10 cellular contexts compared by ENCODE assay signal in the genomic region with DNA sequence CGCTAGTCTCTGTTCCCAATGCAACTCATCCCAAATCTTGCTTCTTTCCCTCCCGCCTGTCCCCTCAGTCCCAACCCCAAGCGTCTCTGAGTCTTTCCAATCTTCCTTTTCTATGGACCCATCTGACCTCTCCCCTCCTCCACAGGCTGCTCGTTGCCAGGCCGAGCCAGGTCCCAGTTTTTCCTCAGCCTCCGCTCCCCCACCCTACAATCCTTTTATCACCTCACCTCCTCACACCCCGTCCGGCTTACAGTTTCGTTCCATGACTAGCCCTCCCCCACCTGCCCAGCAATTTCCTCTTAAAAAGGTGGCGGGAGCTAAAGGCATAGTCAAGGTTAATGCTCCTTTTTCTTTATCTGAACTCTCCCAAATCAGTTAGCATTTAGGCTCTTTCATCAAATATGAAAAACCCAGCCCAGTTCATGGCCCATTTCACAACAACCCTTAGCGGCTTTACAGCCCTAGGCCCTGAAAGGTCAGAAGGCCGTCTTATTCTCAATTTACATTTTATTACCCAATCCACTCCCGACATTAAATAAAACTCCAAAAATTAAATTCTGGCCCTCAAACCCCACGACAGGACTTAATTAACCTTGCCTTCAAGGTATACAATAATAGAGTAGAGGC. TPM values are rescaled to one million over a fixed set of nuclear protein-coding genes. Genes with fewer than 3 reads are reported as not detected.
"Had no signal": no experiment of that assay in that cellular context is flagged by ENCODE, and none has a peak within 500 bp of the region (broad histone marks: within the 10 kb centered on the region; RNA-seq: fewer than 3 reads in every experiment).

No MANE protein-coding gene starts in this region.

RNA-seq across cellular contexts. Expression of gene CCL26, which starts 8.7 kb away (rescaled TPM):
- total RNA-seq: activated CD8-positive, alpha-beta T cell treated with anti-CD3 and anti-CD28 coated beads, Interleukin-2, amount 10 ng/mL, durations not matched to agents 7 days and 5 days; activated naive CD4-positive, alpha-beta T cell treated with anti-CD3 and anti-CD28 coated beads, Interleukin-2, amount 50 U/mL, for 72 hours; ascending aorta; body of pancreas; bronchial epithelial cell; Peyer's patch; Right ventricle myocardium superior; SJCRH30; T-helper 2 cell treated with Interferon-gamma antibody and Interleukin-4, amounts not matched to agents 100 ng/mL and 5 ng/mL, for 36 hours had no signal
- polyA plus RNA-seq: SK-N-SH had no signal

RNA-seq across cellular contexts. Expression of gene CCL24, which starts 32.8 kb away (rescaled TPM):
- total RNA-seq: activated CD8-positive, alpha-beta T cell treated with anti-CD3 and anti-CD28 coated beads, Interleukin-2, amount 10 ng/mL, durations not matched to agents 7 days and 5 days; activated naive CD4-positive, alpha-beta T cell treated with anti-CD3 and anti-CD28 coated beads, Interleukin-2, amount 50 U/mL, for 72 hours; ascending aorta; body of pancreas; bronchial epithelial cell; Right ventricle myocardium superior; SJCRH30; T-helper 2 cell treated with Interferon-gamma antibody and Interleukin-4, amounts not matched to agents 100 ng/mL and 5 ng/mL, for 36 hours had no signal
- polyA plus RNA-seq: SK-N-SH had no signal
